Comparison of ENCODE assay signal across 25 cellular contexts in genomic region chr6:23006656-23007055, GRCh38.
"Had no signal": no experiment of that assay in that cellular context is flagged by ENCODE, and none has a peak within 500 bp of the region (broad histone marks: within the 10 kb centered on the region; RNA-seq: fewer than 3 reads in every experiment).

No MANE protein-coding gene starts in this region.

- FAIRE-seq: islet of Langerhans, kidney had no signal

- H3K4me3 ChIP-seq: left lung, lung, mucosa of descending colon, ovary, right atrium auricular region, right lobe of liver, smooth muscle cell, thyroid gland, transverse colon, upper lobe of left lung, vagina had no signal

- H3K36me3 ChIP-seq: left lung, ovary, right atrium auricular region, right lobe of liver, thyroid gland, transverse colon, upper lobe of left lung, vagina had no signal

- H3K9me3 ChIP-seq: mucosa of descending colon, ovary, right atrium auricular region, right lobe of liver, thyroid gland, transverse colon, upper lobe of left lung, vagina had no signal

- H3K27me3 ChIP-seq: left lung, ovary, right atrium auricular region, right lobe of liver, thyroid gland, transverse colon, upper lobe of left lung, vagina had no signal

- H3K4me1 ChIP-seq: left lung, right lobe of liver, transverse colon, upper lobe of left lung, vagina had no signal

- H3K27ac ChIP-seq: left lung, ovary, right atrium auricular region, right lobe of liver, thyroid gland, transverse colon, upper lobe of left lung, vagina had no signal

- DNase-seq: hypothalamus; immature natural killer cell; kidney; left colon; left lung; midbrain; mucosa of descending colon; naive thymus-derived CD4-positive, alpha-beta T cell; ovary; right lobe of liver; stimulated activated CD4-positive, alpha-beta T cell treated with anti-CD3 and anti-CD28 coated beads, Interleukin-1b, Interleukin-23, amount 100 ng/mL, for 48 hours; stimulated activated CD4-positive, alpha-beta T cell treated with anti-CD3 and anti-CD28 coated beads, Interleukin-2, amount 100 ng/mL, for 48 hours; stimulated activated CD4-positive, alpha-beta T cell treated with anti-CD3 and anti-CD28 coated beads, Interleukin-4, amount 100 ng/mL, for 4 hours; stimulated activated CD8-positive, alpha-beta memory T cell treated with anti-CD3 and anti-CD28 coated beads, Interleukin-4, amount 100 ng/mL, for 48 hours; stimulated activated naive CD4-positive, alpha-beta T cell treated with Interleukin-2 at 50 U/mL for 16 hours; stimulated activated naive CD8-positive, alpha-beta T cell treated with anti-CD3 and anti-CD28 coated beads, Interleukin-15, amount 100 ng/mL, for 72 hours; substantia nigra; thyroid gland; transverse colon; upper lobe of left lung had no signal
